ENCODE assay signal across 8 cellular contexts in genomic region chr7:148223130-148223529, GRCh38.
"Had no signal": no experiment of that assay in that cellular context is flagged by ENCODE, and none has a peak within 500 bp of the region (broad histone marks: within the 10 kb centered on the region; RNA-seq: fewer than 3 reads in every experiment).

No MANE protein-coding gene starts in this region.

- H3K4me3 ChIP-seq: GM12878 had no signal

- FAIRE-seq: G401.6, GM12878, GM12891, GM12892, GM18507, GM19239 had no signal

- DNase-seq: GDM1, GF-D8 had no signal
